Comparison of ENCODE assay signal across 11 cellular contexts in the genomic region with DNA sequence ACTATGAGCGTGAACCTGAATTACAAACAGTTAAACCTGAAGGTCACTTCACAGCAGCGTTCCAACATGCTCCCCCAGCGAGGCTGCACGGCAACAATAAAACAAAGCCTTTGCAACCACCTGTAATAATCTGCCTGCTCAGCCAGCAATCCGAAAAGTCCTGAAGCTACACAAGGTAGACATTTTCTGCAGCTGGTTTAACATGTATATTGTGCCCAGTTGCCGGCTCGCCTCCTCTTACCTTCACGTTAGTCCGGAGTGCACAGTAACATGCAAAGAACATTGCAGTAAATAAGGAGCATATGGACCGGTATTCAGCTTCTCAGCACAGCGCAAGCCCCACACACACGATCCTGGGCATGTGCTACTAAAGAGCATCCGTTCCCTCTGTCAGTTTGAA.
DNase-seq lines count a peak whose midpoint lies in the region.
"Had no signal": no experiment of that assay in that cellular context is flagged by ENCODE, and none has a peak within 500 bp of the region (broad histone marks: within the 10 kb centered on the region; RNA-seq: fewer than 3 reads in every experiment).

No MANE protein-coding gene starts in this region.

- no peak overlapping the region for H2AFZ ChIP-seq in mesenchymal stem cell (ENCODE audit: low read depth, low read length)

- H3K79me1 ChIP-seq in mesenchymal stem cell (replicated peaks; ENCODE audit: low read length, poor library complexity, severe bottlenecking), result no peaks in the 10 kb centered on the region

- H3K4me2 ChIP-seq in mesenchymal stem cell (ENCODE audit: low read length, poor library complexity, severe bottlenecking), result no peak overlapping the region

- no peak overlapping the region for H4K8ac ChIP-seq in mesenchymal stem cell (ENCODE audit: low read length)

- no peaks in the 10 kb centered on the region for H3K36me3 ChIP-seq in endocrine pancreas (ENCODE audit: control insufficient read depth, insufficient read depth, low read length)
- no peaks in the 10 kb centered on the region for H3K36me3 ChIP-seq in mesenchymal stem cell (ENCODE audit: control insufficient read depth in 1 of 2, insufficient read depth in 2 of 2, low read depth in 1 of 2, low read length in 2 of 2)

- DNase-seq in mesenchymal stem cell (no peak), superior temporal gyrus (ENCODE audit: extremely low spot score) (peak; percentile 55), DMS153 (lab: John Stamatoyannopoulos, UW) (no peak), T-helper 1 cell (no peak)
- DNase-seq in activated T-cell treated with anti-CD3 and anti-CD28 coated beads, Interleukin-2, amount 50 U/mL, for 1 hour, result no peak
- DNase-seq: CD8-positive, alpha-beta memory T cell; NCI-H2227 treated with DMSO at 0.1 percent for 48 hours had no signal

- no peaks in the 10 kb centered on the region for H3K36me3 Mint-ChIP-seq in IgD-negative memory B cell
- H3K36me3 Mint-ChIP-seq: CD8-positive, alpha-beta memory T cell had no signal

- H3K27me3 ChIP-seq in endocrine pancreas (ENCODE audit: control insufficient read depth, insufficient read depth, low read length) (no peaks in the 10 kb centered on the region), mesenchymal stem cell (ENCODE audit: control insufficient read depth in 1 of 2, insufficient read depth in 1 of 2, low read length in 2 of 2) (peaks cover 0 to 10% of the 10 kb centered on the region in 2 experiments)

- no peak overlapping the region for H3K4ac ChIP-seq in mesenchymal stem cell (ENCODE audit: low read depth in 1 of 2, low read length in 2 of 2)

- H3K9ac ChIP-seq in endocrine pancreas (ENCODE audit: control insufficient read depth, insufficient read depth, low read length), result no peak overlapping the region
- peak overlapping the region; percentile 12 for H3K9ac ChIP-seq in mesenchymal stem cell (ENCODE audit: low read length)

- 70% methylated on average over 13 of the region's 13 CpGs for WGBS in mesenchymal stem cell

- H2AK5ac ChIP-seq in mesenchymal stem cell (ENCODE audit: low read length, severe bottlenecking), result no peak overlapping the region

- no peak overlapping the region for H2BK120ac ChIP-seq in mesenchymal stem cell (ENCODE audit: low read depth, low read length)

- peaks cover 3 to 15% (median 9%) of the 10 kb centered on the region in 3 donors for H3K4me1 Mint-ChIP-seq in IgD-negative memory B cell
- H3K4me1 Mint-ChIP-seq: CD8-positive, alpha-beta memory T cell; central memory CD8-positive, alpha-beta T cell had no signal

- H4K91ac ChIP-seq in mesenchymal stem cell (ENCODE audit: low read length), result no peak overlapping the region

- no peak overlapping the region for H2BK15ac ChIP-seq in mesenchymal stem cell (ENCODE audit: low read depth, poor library complexity, severe bottlenecking)

- no peak overlapping the region for H3K23ac ChIP-seq in mesenchymal stem cell (ENCODE audit: low read length in 2 of 2)

- no peak overlapping the region for H3K27ac ChIP-seq in mesenchymal stem cell (ENCODE audit: low read length, poor library complexity, severe bottlenecking)
- H3K27ac ChIP-seq: skin epidermis had no signal

- no peak overlapping the region for H2BK12ac ChIP-seq in mesenchymal stem cell (ENCODE audit: low read length in 2 of 2)

- peaks cover 7% of the 10 kb centered on the region for H3K27me3 Mint-ChIP-seq in IgD-negative memory B cell
- H3K27me3 Mint-ChIP-seq: CD8-positive, alpha-beta memory T cell; central memory CD8-positive, alpha-beta T cell had no signal

- no peak overlapping the region for H3K14ac ChIP-seq in mesenchymal stem cell (ENCODE audit: low read length in 2 of 2)

- peak overlapping the region; percentile 15 to 89 (median 69) for H3K4me3 Mint-ChIP-seq in IgD-negative memory B cell
- H3K4me3 Mint-ChIP-seq: CD8-positive, alpha-beta memory T cell; central memory CD8-positive, alpha-beta T cell had no signal

- no peaks in the 10 kb centered on the region for H3K9me3 Mint-ChIP-seq in IgD-negative memory B cell

- H3K4me3 ChIP-seq in endocrine pancreas (ENCODE audit: control insufficient read depth, insufficient read depth, low read length) (peak overlapping the region; percentile 75), mesenchymal stem cell (ENCODE audit: insufficient read depth in 1 of 2, low read depth in 1 of 2, low read length in 2 of 2) (peak overlapping the region in 1 of 2 experiments; percentile 67)
- H3K4me3 ChIP-seq: skin epidermis had no signal

- H2BK5ac ChIP-seq in mesenchymal stem cell (ENCODE audit: low read depth, low read length, poor library complexity, severe bottlenecking), result no peak overlapping the region

- H3K4me1 ChIP-seq in endocrine pancreas (ENCODE audit: control insufficient read depth, insufficient read depth, low read length), result no peaks in the 10 kb centered on the region
- H3K4me1 ChIP-seq in mesenchymal stem cell (ENCODE audit: control insufficient read depth, insufficient read depth, low read depth, low read length), result no peaks in the 10 kb centered on the region

- H3K27ac Mint-ChIP-seq in IgD-negative memory B cell, result peak overlapping the region in 2 of 3 donors; percentile 17 to 69
- H3K27ac Mint-ChIP-seq: CD8-positive, alpha-beta memory T cell had no signal

- H3K9me3 ChIP-seq in endocrine pancreas (ENCODE audit: control insufficient read depth, low read length) (no peaks in the 10 kb centered on the region), mesenchymal stem cell (ENCODE audit: control insufficient read depth, low read length) (no peaks in the 10 kb centered on the region)

- no peak overlapping the region for H3K18ac ChIP-seq in mesenchymal stem cell (ENCODE audit: low read depth in 1 of 2, low read length in 2 of 2)
